Comparison of ENCODE assay signal across 14 cellular contexts in genomic region chr5:132662004-132662401, GRCh38. TPM values are rescaled to one million over a fixed set of nuclear protein-coding genes. Genes with fewer than 3 reads are reported as not detected.
"Had no signal": no experiment of that assay in that cellular context is flagged by ENCODE, and none has a peak within 500 bp of the region (broad histone marks: within the 10 kb centered on the region; RNA-seq: fewer than 3 reads in every experiment).

No MANE protein-coding gene starts in this region.

- H3K9me3 Mint-ChIP-seq: activated naive CD4-positive, alpha-beta T cell treated with anti-CD3 and anti-CD28 coated beads, Interleukin-2, amount 50 U/mL, for 24 hours had no signal

- H3K27ac ChIP-seq: heart right ventricle, neutrophil, right atrium auricular region, transverse colon, WERI-Rb-1 had no signal

- H3K4me3 ChIP-seq: heart right ventricle, right atrium auricular region, transverse colon had no signal

- H3K4me1 ChIP-seq: right atrium auricular region had no signal

- H3K4me3 Mint-ChIP-seq: activated naive CD4-positive, alpha-beta T cell treated with anti-CD3 and anti-CD28 coated beads, Interleukin-2, amount 50 U/mL, for 24 hours had no signal

- H3K36me3 ChIP-seq: heart right ventricle, neutrophil, right atrium auricular region, transverse colon, WERI-Rb-1 had no signal

- H3K9me3 ChIP-seq: heart right ventricle, neutrophil, right atrium auricular region, transverse colon had no signal

- H3K27me3 ChIP-seq: right atrium auricular region had no signal

- ATAC-seq: heart right ventricle; naive thymus-derived CD4-positive, alpha-beta T cell had no signal

- H3K27ac Mint-ChIP-seq: activated naive CD4-positive, alpha-beta T cell treated with anti-CD3 and anti-CD28 coated beads, Interleukin-2, amount 50 U/mL, for 24 hours had no signal

- DNase-seq: activated effector memory CD4-positive, alpha-beta T cell treated with Interleukin-2 at 50 U/mL for 16 hours; caudate nucleus; effector memory CD4-positive, alpha-beta T cell; heart right ventricle; naive thymus-derived CD4-positive, alpha-beta T cell; small intestine; substantia nigra; SW 1271; transverse colon; WERI-Rb-1 had no signal

- H3K4me1 Mint-ChIP-seq: activated naive CD4-positive, alpha-beta T cell treated with anti-CD3 and anti-CD28 coated beads, Interleukin-2, amount 50 U/mL, for 24 hours had no signal

- H3K36me3 Mint-ChIP-seq: activated naive CD4-positive, alpha-beta T cell treated with anti-CD3 and anti-CD28 coated beads, Interleukin-2, amount 50 U/mL, for 24 hours; naive thymus-derived CD4-positive, alpha-beta T cell had no signal

RNA-seq across cellular contexts. Expression of gene IL13, which starts 4.0 kb away (rescaled TPM):
- polyA plus RNA-seq: fibroblast of lung; naive thymus-derived CD4-positive, alpha-beta T cell had no signal

RNA-seq across cellular contexts. Expression of gene IL4, which starts 11.8 kb away (rescaled TPM):
- polyA plus RNA-seq: fibroblast of lung; heart right ventricle; naive thymus-derived CD4-positive, alpha-beta T cell; small intestine had no signal
